Comparison of ENCODE assay signal across 1 cellular context in genomic region chr11:68325894-68326220, GRCh38.
TF ChIP-seq lines count a peak whose summit lies in the region.

No MANE protein-coding gene starts in this region.

TF ChIP-seq in WTC11, 78 proteins besides CTCF, POLR2A, EP300 and RAD21 (continued from another document):
- TF ChIP-seq, protein P1, sequence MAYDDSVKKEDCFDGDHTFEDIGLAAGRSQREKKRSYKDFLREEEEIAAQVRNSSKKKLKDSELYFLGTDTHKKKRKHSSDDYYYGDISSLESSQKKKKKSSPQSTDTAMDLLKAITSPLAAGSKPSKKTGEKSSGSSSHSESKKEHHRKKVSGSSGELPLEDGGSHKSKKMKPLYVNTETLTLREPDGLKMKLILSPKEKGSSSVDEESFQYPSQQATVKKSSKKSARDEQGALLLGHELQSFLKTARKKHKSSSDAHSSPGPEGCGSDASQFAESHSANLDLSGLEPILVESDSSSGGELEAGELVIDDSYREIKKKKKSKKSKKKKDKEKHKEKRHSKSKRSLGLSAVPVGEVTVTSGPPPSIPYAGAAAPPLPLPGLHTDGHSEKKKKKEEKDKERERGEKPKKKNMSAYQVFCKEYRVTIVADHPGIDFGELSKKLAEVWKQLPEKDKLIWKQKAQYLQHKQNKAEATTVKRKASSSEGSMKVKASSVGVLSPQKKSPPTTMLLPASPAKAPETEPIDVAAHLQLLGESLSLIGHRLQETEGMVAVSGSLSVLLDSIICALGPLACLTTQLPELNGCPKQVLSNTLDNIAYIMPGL (CRISPR knock-in tag; IDR thresholded peaks at IDR 0.05) = no peak
- TF ChIP-seq ZNF423 (CRISPR knock-in tag; IDR thresholded peaks at IDR 0.05) (no peak), ELF4 (CRISPR knock-in tag; IDR thresholded peaks at IDR 0.05; ENCODE audit: low read depth) (no peak)
